ENCODE assay signal across 8 cellular contexts in genomic region chr3:101724329-101725191, GRCh38. TPM values are rescaled to one million over a fixed set of nuclear protein-coding genes. Genes with fewer than 3 reads are reported as not detected.
DNase-seq lines count a peak whose midpoint lies in the region; TF ChIP-seq lines count a peak whose summit lies in the region.

A gene with protein sequence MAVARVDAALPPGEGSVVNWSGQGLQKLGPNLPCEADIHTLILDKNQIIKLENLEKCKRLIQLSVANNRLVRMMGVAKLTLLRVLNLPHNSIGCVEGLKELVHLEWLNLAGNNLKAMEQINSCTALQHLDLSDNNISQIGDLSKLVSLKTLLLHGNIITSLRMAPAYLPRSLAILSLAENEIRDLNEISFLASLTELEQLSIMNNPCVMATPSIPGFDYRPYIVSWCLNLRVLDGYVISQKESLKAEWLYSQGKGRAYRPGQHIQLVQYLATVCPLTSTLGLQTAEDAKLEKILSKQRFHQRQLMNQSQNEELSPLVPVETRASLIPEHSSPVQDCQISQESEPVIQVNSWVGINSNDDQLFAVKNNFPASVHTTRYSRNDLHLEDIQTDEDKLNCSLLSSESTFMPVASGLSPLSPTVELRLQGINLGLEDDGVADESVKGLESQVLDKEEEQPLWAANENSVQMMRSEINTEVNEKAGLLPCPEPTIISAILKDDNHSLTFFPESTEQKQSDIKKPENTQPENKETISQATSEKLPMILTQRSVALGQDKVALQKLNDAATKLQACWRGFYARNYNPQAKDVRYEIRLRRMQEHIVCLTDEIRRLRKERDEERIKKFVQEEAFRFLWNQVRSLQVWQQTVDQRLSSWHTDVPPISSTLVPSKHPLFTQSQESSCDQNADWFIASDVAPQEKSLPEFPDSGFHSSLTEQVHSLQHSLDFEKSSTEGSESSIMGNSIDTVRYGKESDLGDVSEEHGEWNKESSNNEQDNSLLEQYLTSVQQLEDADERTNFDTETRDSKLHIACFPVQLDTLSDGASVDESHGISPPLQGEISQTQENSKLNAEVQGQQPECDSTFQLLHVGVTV (plus strand): TSS chr3:101724614. CDS start chr3:101724677, 63 bp downstream.

- TF ChIP-seq EP300 in neural cell (conservative IDR thresholded peaks at IDR 0.05; ENCODE audit: poor library complexity, severe bottlenecking) (peak; percentile 45), stomach (IDR thresholded peaks at IDR 0.05) (no peak)

- peaks cover 25% of the 10 kb centered on the region for H3K79me2 ChIP-seq in neural cell (replicated peaks; ENCODE audit: insufficient read depth, low read length)

- H3K4me3 ChIP-seq in H7 (ENCODE audit: insufficient read depth, low read depth, low read length): peak within 1 kb of the TSS; percentile 68
- H3K4me3 ChIP-seq in fibroblast of villous mesenchyme (ENCODE audit: low read depth, low read length): peak within 1 kb of the TSS; percentile 97
- peak within 1 kb of the TSS; percentile 74 for H3K4me3 ChIP-seq in neural cell (ENCODE audit: low read length)
- peak within 1 kb of the TSS; percentile 60 to 96 (median 79) for H3K4me3 ChIP-seq in stomach

- no peaks in the 10 kb centered on the region for H3K9me2 ChIP-seq in neural cell (ENCODE audit: insufficient read depth, low read length)

- DNase-seq in ELF-1 (ENCODE audit: low read depth, low spot score): peak; percentile 95
- DNase-seq in H7: peak; percentile 82
- DNase-seq in M059J (ENCODE audit: low read depth): peak; percentile 97
- peak; percentile 93 to 97 for DNase-seq in SHP77 (lab: John Stamatoyannopoulos, UW)
- peak; percentile 78 for DNase-seq in activated effector memory CD4-positive, alpha-beta T cell treated with Interleukin-2 at 50 U/mL for 16 hours
- DNase-seq in fibroblast of villous mesenchyme (ENCODE audit: low read depth): peak; percentile 93
- peak; percentile 88 for DNase-seq in stomach

- 0 to 1% (median 0%) methylated on average over 39 to 49 of the region's 49 CpGs for WGBS in stomach, 5 donors

- no peaks in the 10 kb centered on the region for H3K9me3 ChIP-seq in neural cell (ENCODE audit: low read length)
- no peaks in the 10 kb centered on the region for H3K9me3 ChIP-seq in stomach

- H4K20me1 ChIP-seq in neural cell (ENCODE audit: insufficient read depth): no peaks in the 10 kb centered on the region

- TF ChIP-seq CTCF in fibroblast of villous mesenchyme (IDR thresholded peaks at IDR 0.05; ENCODE audit: insufficient read depth, low read depth, low read length) (no peak), neural cell (IDR thresholded peaks at IDR 0.05; ENCODE audit: poor library complexity, severe bottlenecking) (peak; percentile 34), stomach (IDR thresholded peaks at IDR 0.05) (no peak)

- peak within 1 kb of the TSS; percentile 92 for H2AFZ ChIP-seq in neural cell (ENCODE audit: low read depth, low read length)

- intact Hi-C loops in stomach (cut with DNase I; ENCODE audit: low total_unique reads): no loop called here

- H3K4me1 ChIP-seq in stomach: peaks cover 7 to 26% (median 12%) of the 10 kb centered on the region in 4 donors

- H3K36me3 ChIP-seq in H7 (replicated peaks; ENCODE audit: control insufficient read depth, insufficient read depth, low read length) (peaks cover 1% of the 10 kb centered on the region), neural cell (ENCODE audit: insufficient read depth, low read length) (peaks cover 6% of the 10 kb centered on the region), stomach (peaks cover 2 to 21% (median 17%) of the 10 kb centered on the region in 4 donors)

- peak within 1 kb of the TSS; percentile 90 for H3K4me2 ChIP-seq in neural cell (ENCODE audit: low read length)

- H3F3A ChIP-seq in neural cell (ENCODE audit: insufficient read depth, low read length, poor library complexity, severe bottlenecking): peaks cover 4% of the 10 kb centered on the region

- no peak for TF ChIP-seq POLR2A in stomach (IDR thresholded peaks at IDR 0.05)

- peak; percentile 5 for TF ChIP-seq RAD21 in neural cell (conservative IDR thresholded peaks at IDR 0.05)

- peak within 1 kb of the TSS; percentile 89 for H3K9ac ChIP-seq in neural cell (ENCODE audit: low read length)

- H3K27me3 ChIP-seq in H7 (ENCODE audit: control insufficient read depth, insufficient read depth, low read length): no peaks in the 10 kb centered on the region
- H3K27me3 ChIP-seq in neural cell (ENCODE audit: insufficient read depth, low read depth, low read length): no peaks in the 10 kb centered on the region
- H3K27me3 ChIP-seq in stomach: no peaks in the 10 kb centered on the region

- H3K27ac ChIP-seq in neural cell (ENCODE audit: low read length): peak within 1 kb of the TSS; percentile 92
- H3K27ac ChIP-seq in stomach: peak within 1 kb of the TSS; percentile 62 to 87 (median 81)

TF ChIP-seq in neural cell, 6 proteins besides CTCF, POLR2A, EP300 and RAD21:
- TF ChIP-seq, protein P1, sequence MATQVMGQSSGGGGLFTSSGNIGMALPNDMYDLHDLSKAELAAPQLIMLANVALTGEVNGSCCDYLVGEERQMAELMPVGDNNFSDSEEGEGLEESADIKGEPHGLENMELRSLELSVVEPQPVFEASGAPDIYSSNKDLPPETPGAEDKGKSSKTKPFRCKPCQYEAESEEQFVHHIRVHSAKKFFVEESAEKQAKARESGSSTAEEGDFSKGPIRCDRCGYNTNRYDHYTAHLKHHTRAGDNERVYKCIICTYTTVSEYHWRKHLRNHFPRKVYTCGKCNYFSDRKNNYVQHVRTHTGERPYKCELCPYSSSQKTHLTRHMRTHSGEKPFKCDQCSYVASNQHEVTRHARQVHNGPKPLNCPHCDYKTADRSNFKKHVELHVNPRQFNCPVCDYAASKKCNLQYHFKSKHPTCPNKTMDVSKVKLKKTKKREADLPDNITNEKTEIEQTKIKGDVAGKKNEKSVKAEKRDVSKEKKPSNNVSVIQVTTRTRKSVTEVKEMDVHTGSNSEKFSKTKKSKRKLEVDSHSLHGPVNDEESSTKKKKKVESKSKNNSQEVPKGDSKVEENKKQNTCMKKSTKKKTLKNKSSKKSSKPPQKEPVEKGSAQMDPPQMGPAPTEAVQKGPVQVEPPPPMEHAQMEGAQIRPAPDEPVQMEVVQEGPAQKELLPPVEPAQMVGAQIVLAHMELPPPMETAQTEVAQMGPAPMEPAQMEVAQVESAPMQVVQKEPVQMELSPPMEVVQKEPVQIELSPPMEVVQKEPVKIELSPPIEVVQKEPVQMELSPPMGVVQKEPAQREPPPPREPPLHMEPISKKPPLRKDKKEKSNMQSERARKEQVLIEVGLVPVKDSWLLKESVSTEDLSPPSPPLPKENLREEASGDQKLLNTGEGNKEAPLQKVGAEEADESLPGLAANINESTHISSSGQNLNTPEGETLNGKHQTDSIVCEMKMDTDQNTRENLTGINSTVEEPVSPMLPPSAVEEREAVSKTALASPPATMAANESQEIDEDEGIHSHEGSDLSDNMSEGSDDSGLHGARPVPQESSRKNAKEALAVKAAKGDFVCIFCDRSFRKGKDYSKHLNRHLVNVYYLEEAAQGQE (IDR thresholded peaks at IDR 0.05; ENCODE audit: borderline replicate concordance): no peak
- TF ChIP-seq EZH2 (IDR thresholded peaks at IDR 0.05; ENCODE audit: borderline replicate concordance, insufficient read depth, low read length, poor library complexity, severe bottlenecking): no peak
- peak; percentile 23 for TF ChIP-seq SMC3 (conservative IDR thresholded peaks at IDR 0.05; ENCODE audit: poor library complexity)
- peak; percentile 70 for TF ChIP-seq TAF1 (IDR thresholded peaks at IDR 0.05; ENCODE audit: low read depth)
- TF ChIP-seq MXI1 (conservative IDR thresholded peaks at IDR 0.05; ENCODE audit: poor library complexity, severe bottlenecking): peak; percentile 87
- peak; percentile 91 for TF ChIP-seq POLR2AphosphoS5 (IDR thresholded peaks at IDR 0.05)

RNA-seq across cellular contexts. Expression of the gene that starts here (rescaled TPM):
- total RNA-seq in H7 (2014; rRNA removed; shearing (Covaris generic)): 9.2 and 13.0 TPM in 2 replicates
- total RNA-seq in M059J (2014; rRNA removed; shearing (Covaris generic)): 19.2 and 28.7 TPM in 2 replicates
- total RNA-seq in fibroblast of villous mesenchyme (14.2 and 24.6 TPM in 2 replicates), stomach (10 to 100 TPM in 2 of 5 donors, 1 to 10 TPM in 3; 1.4 to 19.6 (median 7.6) TPM)
- polyA plus RNA-seq in neural cell (45.2 and 52.9 TPM in 2 replicates), stomach (1 to 10 TPM in 1 of 3 donors, under 1 TPM in 2; 0.31 to 1.2 (median 0.98) TPM)
- 136 and 143 TPM in 2 replicates for polyA minus RNA-seq in neural cell

Comparison
In these comparisons a context has a peak if more than half of its experiments do, and no peak if none do; other contexts are left out.
1. Peak in every context shown above with its lines: DNase-seq, H3K4me3 ChIP-seq and H3K27ac ChIP-seq.
2. RNA of the gene that starts here (polyA plus RNA-seq): 45.2 to 52.9 TPM in neural cell; 0.31 to 1.2 TPM in stomach; every median in the first group is over 10 times any median in the second.